8 cellular contexts compared by ENCODE assay signal in genomic region chr19:1855828-1856255, GRCh38. TPM values are rescaled to one million over a fixed set of nuclear protein-coding genes. Genes with fewer than 3 reads are reported as not detected.
DNase-seq lines count a peak whose midpoint lies in the region; ATAC-seq and TF ChIP-seq lines count a peak whose summit lies in the region.

No MANE protein-coding gene starts in this region.

- peak overlapping the region; percentile 97 for H3K9ac ChIP-seq in OCI-LY3 (ENCODE audit: low read length)

- in situ Hi-C loops in GM13976 (cut with MboI; ENCODE audit: low sequenced_read_pairs, unreplicated experiment), result no loop called here

- H3K4me2 ChIP-seq in OCI-LY3 (ENCODE audit: low read length), result peak overlapping the region; percentile 99

- no peak for ATAC-seq in psoas muscle
- no peak for ATAC-seq in GM19328 (IDR thresholded peaks at IDR 0.05; ENCODE audit: unreplicated experiment)
- no peak for ATAC-seq in GM18858 (IDR thresholded peaks at IDR 0.05; ENCODE audit: unreplicated experiment)

- intact Hi-C loops in psoas muscle (cut with DNase I), result no loop called here

- H3K4me1 ChIP-seq in OCI-LY3 (ENCODE audit: low read length), result peaks cover 71% of the 10 kb centered on the region
- H3K4me1 ChIP-seq in ectodermal cell (ENCODE audit: control insufficient read depth, insufficient read depth, low read length), result peaks cover 62% of the 10 kb centered on the region
- H3K4me1 ChIP-seq in psoas muscle, result peaks cover 30% of the 10 kb centered on the region

- H3K27ac ChIP-seq in OCI-LY3 (ENCODE audit: low read length), result peak overlapping the region; percentile 89
- peak overlapping the region; percentile 67 for H3K27ac ChIP-seq in ectodermal cell (ENCODE audit: insufficient read depth, low read depth, low read length, poor library complexity, severe bottlenecking)
- H3K27ac ChIP-seq in psoas muscle, result peak overlapping the region; percentile 71

- TF ChIP-seq CTCF in GM12875 (IDR thresholded peaks at IDR 0.05; ENCODE audit: borderline replicate concordance, insufficient read depth, low read depth, low read length) (no peak), OCI-LY3 (IDR thresholded peaks at IDR 0.05; ENCODE audit: low read depth, low read length) (no peak), psoas muscle (IDR thresholded peaks at IDR 0.05) (no peak), GM13976 (IDR thresholded peaks at IDR 0.05; ENCODE audit: borderline replicate concordance, control extremely low read depth, extremely low read depth, insufficient read depth, missing control alignments) (no peak)

- H3K9me3 ChIP-seq in OCI-LY3 (ENCODE audit: insufficient read depth, low read length) (no peaks in the 10 kb centered on the region), ectodermal cell (ENCODE audit: control insufficient read depth, low read length) (no peaks in the 10 kb centered on the region), psoas muscle (no peaks in the 10 kb centered on the region)

- H4K20me1 ChIP-seq in OCI-LY3 (ENCODE audit: insufficient read depth, low read length), result peaks cover 49% of the 10 kb centered on the region

- H3K4me3 ChIP-seq in GM12875 (ENCODE audit: low read depth, low read length) (peak overlapping the region; percentile 49), OCI-LY3 (ENCODE audit: low read length) (peak overlapping the region; percentile 90), ectodermal cell (ENCODE audit: insufficient read depth, low read depth, low read length) (no peak overlapping the region), psoas muscle (peak overlapping the region; percentile 61)

- H3K79me2 ChIP-seq in OCI-LY3 (ENCODE audit: low read length), result peaks cover 95% of the 10 kb centered on the region

- H3K36me3 ChIP-seq in OCI-LY3 (replicated peaks; ENCODE audit: low read depth, low read length) (no peaks in the 10 kb centered on the region), ectodermal cell (ENCODE audit: control insufficient read depth, insufficient read depth, low read length) (no peaks in the 10 kb centered on the region), psoas muscle (ENCODE audit: insufficient read depth in 1 of 2, low read depth in 1 of 2) (no peaks in the 10 kb centered on the region)

- DNase-seq in psoas muscle (no peak), GM13976 (ENCODE audit: low spot score) (no peak), SHP77 treated with DMSO at 0.1 percent for 48 hours (lab: John Stamatoyannopoulos, UW) (no peak)

- no peak overlapping the region for H2AFZ ChIP-seq in OCI-LY3 (ENCODE audit: low read depth, low read length)

- H3K27me3 ChIP-seq in OCI-LY3 (ENCODE audit: low read depth, low read length) (no peaks in the 10 kb centered on the region), ectodermal cell (ENCODE audit: control insufficient read depth, insufficient read depth, low read length, poor library complexity, severe bottlenecking) (peaks cover 40% of the 10 kb centered on the region), psoas muscle (ENCODE audit: insufficient read depth in 3 of 3, low read length in 2 of 3) (peaks cover 0 to 20% (median 2%) of the 10 kb centered on the region in 3 donors)

- WGBS in ectodermal cell, 2 experiments, result 72 to 73% methylated on average over 13 of the region's 13 CpGs
- WGBS in psoas muscle, 3 donors, result 17 to 34% (median 25%) methylated on average over 13 of the region's 13 CpGs

RNA-seq across cellular contexts. Expression of gene KLF16, which starts 7.5 kb away (rescaled TPM):
- polyA plus RNA-seq in ectodermal cell (2013, experiment 1 of 4), result 12.7 TPM
- polyA plus RNA-seq in ectodermal cell (2013, experiment 2 of 4), result 14.9 TPM
- polyA plus RNA-seq in ectodermal cell (2013, experiment 3 of 4), result 17.7 TPM
- 15.5 TPM for polyA plus RNA-seq in ectodermal cell (2013, experiment 4 of 4)
- total RNA-seq in psoas muscle, result 10 to 100 TPM in 1 of 4 donors, 1 to 10 TPM in 3; 3.0 to 11.1 (median 4.3) TPM
- 10 to 100 TPM in 1 of 3 donors, 1 to 10 TPM in 2; 2.2 to 13.0 (median 3.1) TPM for polyA plus RNA-seq in psoas muscle

RNA-seq across cellular contexts. Expression of gene REXO1, which starts 7.6 kb away (rescaled TPM):
- polyA plus RNA-seq in ectodermal cell (2013, experiment 1 of 4), result 34.6 TPM
- 34.7 TPM for polyA plus RNA-seq in ectodermal cell (2013, experiment 2 of 4)
- 21.9 TPM for polyA plus RNA-seq in ectodermal cell (2013, experiment 3 of 4)
- 24.1 TPM for polyA plus RNA-seq in ectodermal cell (2013, experiment 4 of 4)
- total RNA-seq in psoas muscle, result 10 to 100 TPM; 13.5 to 35.2 (median 22.3) TPM
- polyA plus RNA-seq in psoas muscle, result 10 to 100 TPM; 16.5 to 26.9 (median 20.3) TPM

RNA-seq across cellular contexts. Expression of gene ABHD17A, which starts 29.5 kb away (rescaled TPM):
- 48.7 TPM for polyA plus RNA-seq in ectodermal cell (2013, experiment 1 of 4)
- polyA plus RNA-seq in ectodermal cell (2013, experiment 2 of 4), result 44.6 TPM
- polyA plus RNA-seq in ectodermal cell (2013, experiment 3 of 4), result 47.8 TPM
- 46.8 TPM for polyA plus RNA-seq in ectodermal cell (2013, experiment 4 of 4)
- 10 to 100 TPM; 38.5 to 54.2 (median 42.3) TPM for total RNA-seq in psoas muscle
- 10 to 100 TPM; 35.5 to 58.9 (median 47.6) TPM for polyA plus RNA-seq in psoas muscle

RNA-seq across cellular contexts. Expression of gene ATP8B3, which starts 43.8 kb away (rescaled TPM):
- 0.94 TPM for polyA plus RNA-seq in ectodermal cell (2013, experiment 1 of 4)
- polyA plus RNA-seq in ectodermal cell (2013, experiment 2 of 4), result 0.82 TPM
- polyA plus RNA-seq in ectodermal cell (2013, experiment 3 of 4), result 1.4 TPM
- polyA plus RNA-seq in ectodermal cell (2013, experiment 4 of 4), result 1.2 TPM
- under 1 TPM in 3 of 4 donors, not detected in 1; 0.06 to 0.30 (median 0.18) TPM for total RNA-seq in psoas muscle
- under 1 TPM; 0.15 to 0.22 (median 0.17) TPM for polyA plus RNA-seq in psoas muscle

RNA-seq across cellular contexts. Expression of gene ADAT3, which starts 49.4 kb away (rescaled TPM):
- polyA plus RNA-seq in ectodermal cell (2013, experiment 1 of 4), result 5.0 TPM
- 5.0 TPM for polyA plus RNA-seq in ectodermal cell (2013, experiment 2 of 4)
- 4.2 TPM for polyA plus RNA-seq in ectodermal cell (2013, experiment 3 of 4)
- polyA plus RNA-seq in ectodermal cell (2013, experiment 4 of 4), result 4.9 TPM
- total RNA-seq in psoas muscle, result 1 to 10 TPM; 1.4 to 2.2 (median 1.7) TPM
- polyA plus RNA-seq in psoas muscle, result 1 to 10 TPM; 2.4 to 7.2 (median 3.6) TPM
